In the genomic region with DNA sequence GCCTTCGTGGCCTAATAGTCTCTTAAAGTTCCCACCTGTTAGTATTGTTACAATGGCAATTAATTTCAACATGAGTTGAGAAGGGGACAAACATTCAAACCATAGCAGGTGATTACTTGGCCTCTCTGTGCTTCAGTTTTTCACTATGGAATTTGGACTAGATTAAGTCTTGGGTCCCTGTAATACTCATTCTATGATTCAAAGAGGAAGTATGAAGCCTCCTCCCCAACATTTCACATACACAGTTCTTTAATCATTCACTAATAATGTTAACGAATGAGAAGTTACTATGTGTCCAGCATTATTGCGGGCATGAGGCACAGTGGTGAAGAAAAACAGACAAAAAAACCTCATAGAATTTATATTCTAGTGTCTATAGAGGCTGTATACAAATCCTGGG, we compare ENCODE assay signal across 26 cellular contexts. TPM values are rescaled to one million over a fixed set of nuclear protein-coding genes. Genes with fewer than 3 reads are reported as not detected.
DNase-seq lines count a peak whose midpoint lies in the region; ATAC-seq, FAIRE-seq and TF ChIP-seq lines count a peak whose summit lies in the region.
"Had no signal": no experiment of that assay in that cellular context is flagged by ENCODE, and none has a peak within 500 bp of the region (broad histone marks: within the 10 kb centered on the region; RNA-seq: fewer than 3 reads in every experiment).

No MANE protein-coding gene starts in this region.

- H3K23ac ChIP-seq in mesenchymal stem cell (ENCODE audit: low read length in 2 of 2): no peak overlapping the region

- intact Hi-C loops in mucosa of descending colon (cut with DNase I, micrococcal nuclease): no loop called here

- H3K4me3 ChIP-seq in A549 (no peak overlapping the region), mesenchymal stem cell (ENCODE audit: insufficient read depth in 1 of 2, low read depth in 1 of 2, low read length in 2 of 2) (no peak overlapping the region), mucosa of descending colon (no peak overlapping the region)
- H3K4me3 ChIP-seq: BLaER1 treated with 17β-estradiol and CSF1 and Interleukin-3, amounts not matched to agents 10 nM and 100 nM had no signal

- no peaks in the 10 kb centered on the region for H3K79me1 ChIP-seq in mesenchymal stem cell (replicated peaks; ENCODE audit: low read length, poor library complexity, severe bottlenecking)

- no peak overlapping the region for H3K14ac ChIP-seq in mesenchymal stem cell (ENCODE audit: low read length in 2 of 2)

- no peak overlapping the region for H2BK15ac ChIP-seq in mesenchymal stem cell (ENCODE audit: low read depth, poor library complexity, severe bottlenecking)

- H3K36me3 ChIP-seq in mesenchymal stem cell (ENCODE audit: control insufficient read depth in 1 of 2, insufficient read depth in 2 of 2, low read depth in 1 of 2, low read length in 2 of 2): no peaks in the 10 kb centered on the region
- H3K36me3 ChIP-seq in mucosa of descending colon (ENCODE audit: low read depth): no peaks in the 10 kb centered on the region
- H3K36me3 ChIP-seq: BLaER1 treated with 17β-estradiol and CSF1 and Interleukin-3, amounts not matched to agents 10 nM and 100 nM had no signal

- no peak overlapping the region for H4K91ac ChIP-seq in mesenchymal stem cell (ENCODE audit: low read length)

- 0 out of 6 replicates have a peak overlapping the region, but pooled peaks of 1 of the 2 experiments have one; percentile 26 for H3K27ac ChIP-seq in A549
- peak overlapping the region; percentile 48 for H3K27ac ChIP-seq in mesenchymal stem cell (ENCODE audit: low read length, poor library complexity, severe bottlenecking)
- H3K27ac ChIP-seq: BLaER1 treated with 17β-estradiol and CSF1 and Interleukin-3, amounts not matched to agents 10 nM and 100 nM; KMS-11 had no signal

- no peak for FAIRE-seq in A549 (lab: Jason Lieb, UNC)
- FAIRE-seq: G401.6, H1 had no signal

- no peak overlapping the region for H2AK5ac ChIP-seq in mesenchymal stem cell (ENCODE audit: low read length, severe bottlenecking)

- H3K4me1 ChIP-seq in A549 (peaks cover 16% of the 10 kb centered on the region; the same call in 2 of the 3 replicates), mesenchymal stem cell (ENCODE audit: control insufficient read depth, insufficient read depth, low read depth, low read length) (peaks cover 8% of the 10 kb centered on the region), mucosa of descending colon (ENCODE audit: low read depth) (no peaks in the 10 kb centered on the region)
- H3K4me1 ChIP-seq: BLaER1 treated with 17β-estradiol and CSF1 and Interleukin-3, amounts not matched to agents 10 nM and 100 nM had no signal

- no peak overlapping the region for H2BK120ac ChIP-seq in mesenchymal stem cell (ENCODE audit: low read depth, low read length)

- CTCF ChIA-PET in A549 (lab: Yijun Ruan, JAX): no interaction called here

- no peak overlapping the region for H2BK12ac ChIP-seq in mesenchymal stem cell (ENCODE audit: low read length in 2 of 2)

- H3K4ac ChIP-seq in mesenchymal stem cell (ENCODE audit: low read depth in 1 of 2, low read length in 2 of 2): no peak overlapping the region

- no peak for TF ChIP-seq EP300 in A549 (IDR thresholded peaks at IDR 0.05)

- no peak overlapping the region for H2BK5ac ChIP-seq in mesenchymal stem cell (ENCODE audit: low read depth, low read length, poor library complexity, severe bottlenecking)

- POLR2A ChIA-PET in A549 (lab: Yijun Ruan, JAX): no interaction called here

- H3K9ac ChIP-seq in mesenchymal stem cell (ENCODE audit: low read length): no peak overlapping the region
- H3K9ac ChIP-seq: BLaER1 treated with 17β-estradiol and CSF1 and Interleukin-3, amounts not matched to agents 10 nM and 100 nM; KMS-11 had no signal

- H3K27me3 ChIP-seq in mesenchymal stem cell (ENCODE audit: control insufficient read depth in 1 of 2, insufficient read depth in 1 of 2, low read length in 2 of 2): no peaks in the 10 kb centered on the region
- H3K27me3 ChIP-seq: BLaER1 treated with 17β-estradiol and CSF1 and Interleukin-3, amounts not matched to agents 10 nM and 100 nM had no signal

- no peak overlapping the region for H2AFZ ChIP-seq in mesenchymal stem cell (ENCODE audit: low read depth, low read length)

- H3K4me2 ChIP-seq in A549 (peak overlapping the region; percentile 19), mesenchymal stem cell (ENCODE audit: low read length, poor library complexity, severe bottlenecking) (no peak overlapping the region)
- H3K4me2 ChIP-seq: BLaER1 treated with 17β-estradiol and CSF1 and Interleukin-3, amounts not matched to agents 10 nM and 100 nM; KMS-11 had no signal

- H3K9me3 ChIP-seq in A549 (no peaks in the 10 kb centered on the region; the same call in 1 of the 3 replicates), mesenchymal stem cell (ENCODE audit: control insufficient read depth, low read length) (no peaks in the 10 kb centered on the region), mucosa of descending colon (no peaks in the 10 kb centered on the region)

- TF ChIP-seq POLR2A in A549 (IDR thresholded peaks at IDR 0.05; ENCODE audit: low read length): no peak

- WGBS in A549 (ENCODE audit: missing lambda C conversion rate): 31% methylated on average over 3 of the region's 3 CpGs
- 43% methylated on average over 1 of the region's 3 CpGs for whole genome bisulfite sequencing in mesenchymal stem cell

- no peak for DNase-seq in A549 (ENCODE audit: low read depth in 1 of 2, low spot score in 1 of 2)
- DNase-seq in EL: peak; percentile 41
- peak; percentile 51 for DNase-seq in amniotic epithelial cell (ENCODE audit: low read depth)
- DNase-seq in mesenchymal stem cell: no peak
- no peak for DNase-seq in mucosa of descending colon
- DNase-seq in NCI-H2227 treated with DMSO at 0.1 percent for 48 hours (lab: John Stamatoyannopoulos, UW): no peak
- DNase-seq: AML-193; CD4-positive, alpha-beta T cell; COR-L47; DMS79 treated with DMSO at 0.1 percent for 48 hours; HCEC 1CT; MM.1S; NCI-H1417 treated with DMSO at 0.1 percent for 48 hours; NCI-H1694 treated with DMSO at 0.1 percent for 48 hours; NCI-H2081; NCI-H226; NCI-H510A; NCI-H69; SHP77 treated with DMSO at 0.1 percent for 48 hours; SW 1271 had no signal

- ATAC-seq in A549 (0 out of 6 replicates have a peak, but pooled peaks of 1 of the 2 experiments have one; percentile 30), mucosa of descending colon (no peak), GM18909 (IDR thresholded peaks at IDR 0.05; ENCODE audit: poor library complexity, unreplicated experiment) (no peak)
- ATAC-seq: Panc1 had no signal

- H3K18ac ChIP-seq in mesenchymal stem cell (ENCODE audit: low read depth in 1 of 2, low read length in 2 of 2): no peak overlapping the region

- TF ChIP-seq CTCF in A549 (IDR thresholded peaks at IDR 0.05) (no peak), mucosa of descending colon (IDR thresholded peaks at IDR 0.05) (no peak)

- no peak for TF ChIP-seq RAD21 in A549 (conservative IDR thresholded peaks at IDR 0.05 in 1 of 2, IDR thresholded peaks at IDR 0.05 in 1 of 2)

- H4K8ac ChIP-seq in mesenchymal stem cell (ENCODE audit: low read length): no peak overlapping the region

TF ChIP-seq in A549, 52 proteins besides CTCF, POLR2A, EP300 and RAD21:
- TF ChIP-seq FOSL2 (IDR thresholded peaks at IDR 0.05): no peak
- TF ChIP-seq FOSL2 (CRISPR knock-in tag; IDR thresholded peaks at IDR 0.05): no peak
- no peak for TF ChIP-seq POLR2AphosphoS2 (conservative IDR thresholded peaks at IDR 0.05; ENCODE audit: low read length)
- no peak for TF ChIP-seq CEBPB (IDR thresholded peaks at IDR 0.05)
- no peak for TF ChIP-seq ESRRA (IDR thresholded peaks at IDR 0.05; ENCODE audit: borderline replicate concordance, low read length)
- TF ChIP-seq TP53 (CRISPR knock-in tag; IDR thresholded peaks at IDR 0.05): no peak
- no peak for TF ChIP-seq PHF8 (IDR thresholded peaks at IDR 0.05; ENCODE audit: borderline replicate concordance, low read depth)

RNA-seq across cellular contexts. Expression of a gene that starts 19.9 kb away (rescaled TPM):
- polyA plus RNA-seq in A549 (2011; rRNA removed) (31.3 and 32.8 TPM in 2 replicates), A549 (2017; fragmentation: RNase III; extraction: RNeasy Plus Mini Kit Qiagen cat#74134 plus additional on column Dnase treatment) (31.0 to 31.8 TPM (median 31.4 TPM) in 3 replicates)
- polyA plus RNA-seq in A549 (2012; cell fraction: cytosol; rRNA removed): 6.2 and 6.6 TPM in 2 replicates
- 4.2 and 7.8 TPM in 2 replicates for polyA plus RNA-seq in A549 (2012; cell fraction: nucleus; rRNA removed)
- polyA minus RNA-seq in A549 (2011; rRNA and poly(A)+ RNA removed): 20.9 and 23.6 TPM in 2 replicates
- polyA plus RNA-seq in mesenchymal stem cell (2013, experiment 1 of 2): 31.2 TPM
- polyA plus RNA-seq in mesenchymal stem cell (2013, experiment 2 of 2): 30.0 TPM
- total RNA-seq in mucosa of descending colon: 10 to 100 TPM; 36.1 to 59.3 (median 39.1) TPM

Comparison
In these comparisons a context has a peak if more than half of its experiments do, and no peak if none do; other contexts are left out.
1. DNase-seq: peak in EL (single experiment) and amniotic epithelial cell (single experiment); none in A549 (0 of 2), mesenchymal stem cell (single experiment), mucosa of descending colon (0 of 3) and NCI-H2227 treated with DMSO at 0.1 percent for 48 hours (single experiment).